In the genomic region with DNA sequence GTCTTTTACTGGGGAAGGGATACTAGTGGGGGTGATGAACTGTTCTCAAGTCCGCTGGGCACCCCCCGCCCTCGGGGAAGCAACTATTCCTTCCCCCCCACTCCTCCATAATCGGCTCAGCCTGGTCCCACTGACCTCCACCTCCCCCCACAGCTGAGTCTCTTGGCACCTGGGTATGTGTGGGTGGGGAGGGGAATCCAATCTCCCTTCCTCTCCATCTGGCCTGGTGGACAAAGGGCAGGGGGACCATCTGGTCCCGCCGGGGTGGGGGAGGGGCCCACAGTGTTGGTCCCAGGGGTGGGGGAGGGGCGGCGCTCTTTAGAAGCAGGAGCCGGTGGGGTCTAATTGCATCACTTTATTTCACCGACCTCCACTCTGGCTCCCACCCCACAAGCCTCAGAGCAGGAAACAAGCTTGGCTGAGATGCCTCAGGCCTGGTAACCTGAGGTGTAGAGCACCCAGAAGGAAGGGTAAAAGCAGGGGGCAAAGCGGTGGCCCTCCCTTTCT, we compare ENCODE assay signal across 8 cellular contexts. TPM values are rescaled to one million over a fixed set of nuclear protein-coding genes. Genes with fewer than 3 reads are reported as not detected.
DNase-seq lines count a peak whose midpoint lies in the region; ATAC-seq, FAIRE-seq and TF ChIP-seq lines count a peak whose summit lies in the region.

No MANE protein-coding gene starts in this region.

- TF ChIP-seq CTCF in CD14-positive monocyte (IDR thresholded peaks at IDR 0.05) = no peak
- TF ChIP-seq CTCF in brain (conservative IDR thresholded peaks at IDR 0.05) = no peak
- TF ChIP-seq CTCF in HepG2 (CRISPR knock-in tag; IDR thresholded peaks at IDR 0.05) = no peak
- no peak for TF ChIP-seq CTCF in type B pancreatic cell (conservative IDR thresholded peaks at IDR 0.05)

- H3K4me3 ChIP-seq in Jurkat, Clone E6-1 (ENCODE audit: low read length) = peak overlapping the region; percentile 57
- H3K4me3 ChIP-seq in HepG2 (replicated peaks in 1 of 3; ENCODE audit: insufficient read depth in 1 of 3, low read depth in 2 of 3, low read length in 3 of 3) = peak overlapping the region; percentile 72 to 87 (median 77)

- FAIRE-seq in HepG2 (lab: Jason Lieb, UNC) = no peak

- peak overlapping the region; percentile 84 for H3K4me2 ChIP-seq in HepG2 (ENCODE audit: low read depth, low read length)

- H3K4me1 Mint-ChIP-seq in CD14-positive monocyte = peaks cover 12% of the 10 kb centered on the region
- H3K4me1 Mint-ChIP-seq in brain = peaks cover 74% of the 10 kb centered on the region
- H3K4me1 Mint-ChIP-seq in type B pancreatic cell (ENCODE audit: unreplicated experiment) = peaks cover 31% of the 10 kb centered on the region

- peaks cover 0 to 17% (median 0%) of the 10 kb centered on the region in 7 donors for H3K9me3 Mint-ChIP-seq in CD14-positive monocyte
- H3K9me3 Mint-ChIP-seq in brain = peaks cover 0 to 2% (median 0%) of the 10 kb centered on the region in 5 experiments
- H3K9me3 Mint-ChIP-seq in type B pancreatic cell = no peaks in the 10 kb centered on the region

- no peak overlapping the region for H2AFZ ChIP-seq in HepG2 (ENCODE audit: low read length)

- H3K27ac ChIP-seq in HepG2 (ENCODE audit: extremely low read length, insufficient read depth, low read length) = peak overlapping the region; percentile 81

- TF ChIP-seq EP300 in HepG2 (IDR thresholded peaks at IDR 0.05; ENCODE audit: low read depth in 2 of 2, low read length in 2 of 2) = no peak
- TF ChIP-seq EP300 in HepG2 (CRISPR knock-in tag; IDR thresholded peaks at IDR 0.05; ENCODE audit: borderline replicate concordance) = no peak

- peaks cover 87% of the 10 kb centered on the region for H3K4me1 ChIP-seq in HepG2 (ENCODE audit: insufficient read depth, low read length)

- TF ChIP-seq RAD21 in HepG2 (CRISPR knock-in tag; IDR thresholded peaks at IDR 0.05) = no peak

- H4K20me1 ChIP-seq in HepG2 (ENCODE audit: insufficient read depth, low read length) = no peaks in the 10 kb centered on the region

- no peaks in the 10 kb centered on the region for H3K9me3 ChIP-seq in HepG2 (ENCODE audit: low read length)

- intact Hi-C loops in CD14-positive monocyte (cut with micrococcal nuclease) = no loop called here
- intact Hi-C loops in HepG2 (cut with micrococcal nuclease; ENCODE audit: unreplicated experiment) = no loop called here

- POLR2A ChIA-PET in HepG2 (lab: Yijun Ruan, JAX) = interaction anchor here (0.8 to 6.8 kb wide), 6 partner anchors 11 to 27 kb away, joined by 3 to 80 read pairs (median 9); a partner anchor contains a TSS

- TF ChIP-seq POLR2A in HepG2 (IDR thresholded peaks at IDR 0.05; ENCODE audit: insufficient read depth in 1 of 2, low read depth in 2 of 2, low read length in 2 of 2) = no peak

- ATAC-seq in HepG2 = peak; percentile 19

- DNase-seq in CD14-positive monocyte (ENCODE audit: low spot score) (no peak), HepG2 (ENCODE audit: low spot score) (peak; percentile 54), type B pancreatic cell (ENCODE audit: extremely low spot score, unreplicated experiment) (no peak), AG20443 (ENCODE audit: low spot score) (no peak), ureter (ENCODE audit: low spot score) (no peak)
- no peak for DNase-seq in Jurkat, Clone E6-1 (ENCODE audit: low read depth, low spot score)
- no peak for DNase-seq in stimulated activated CD4-positive, alpha-beta T cell treated with anti-CD3 and anti-CD28 coated beads, Interleukin-12 subunit alpha, Interleukin-12 subunit beta, amount 100 ng/mL, for 4 hours

- peaks cover 2 to 5% of the 10 kb centered on the region in 2 experiments; a peak in 2 of 5 replicates for H3K36me3 ChIP-seq in HepG2 (replicated peaks in 1 of 2; ENCODE audit: control insufficient read depth in 1 of 2, insufficient read depth in 2 of 2, low read length in 2 of 2)

- no TSS peak for BruUV-seq in HepG2 (replicated peaks; lab: Mats Ljungman, UMichigan)

- in situ Hi-C loops in HepG2 (cut with HindIII; ENCODE audit: extremely low pct_ligation_motif_present, low pct_unique_long_range_greater_than_20kb) = no loop called here

- H3K27me3 Mint-ChIP-seq in CD14-positive monocyte (ENCODE audit: low read depth in 3 of 3) (peaks cover 35 to 55% (median 39%) of the 10 kb centered on the region in 3 donors), brain (peaks cover 8% of the 10 kb centered on the region), type B pancreatic cell (no peaks in the 10 kb centered on the region)

- H3K4me3 Mint-ChIP-seq in CD14-positive monocyte = peak overlapping the region; percentile 82 to 85
- peak overlapping the region; percentile 86 to 87 (median 86) for H3K4me3 Mint-ChIP-seq in brain
- peak overlapping the region; percentile 91 for H3K4me3 Mint-ChIP-seq in type B pancreatic cell

- H3K36me3 Mint-ChIP-seq in CD14-positive monocyte (peaks cover 10 to 12% of the 10 kb centered on the region in 2 donors), brain (no peaks in the 10 kb centered on the region), type B pancreatic cell (peaks cover 4% of the 10 kb centered on the region)

- CTCF ChIA-PET in HepG2 (lab: Yijun Ruan, JAX; ENCODE audit: low intra/inter-chr PET ratio, low total read pairs) = no interaction called here

- peak overlapping the region; percentile 75 for H3K9ac ChIP-seq in HepG2 (ENCODE audit: insufficient read depth, low read depth, low read length)

- H3K79me2 ChIP-seq in HepG2 (ENCODE audit: insufficient read depth, low read length) = peaks cover 7% of the 10 kb centered on the region

- H3K27me3 ChIP-seq in HepG2 (ENCODE audit: control insufficient read depth in 1 of 2, insufficient read depth in 2 of 2, low read length in 2 of 2) = no peaks in the 10 kb centered on the region

- H3K27ac Mint-ChIP-seq in CD14-positive monocyte = peak overlapping the region in 1 of 7 donors; percentile 14
- H3K27ac Mint-ChIP-seq in brain = peak overlapping the region; percentile 79 to 97 (median 87)
- H3K27ac Mint-ChIP-seq in type B pancreatic cell = peak overlapping the region; percentile 90

- whole genome bisulfite sequencing in HepG2 (ENCODE audit: low lambda C conversion rate) = 14% methylated on average over 6 of the region's 11 CpGs

RNA-seq across cellular contexts. Expression of a gene that starts 1.0 kb away (rescaled TPM):
- polyA plus RNA-seq in CD14-positive monocyte (under 1 TPM; 0.09 to 0.22 TPM), brain (ENCODE audit: insufficient read depth, low read depth, low replicate concordance) (151 TPM), HepG2 (2011; rRNA removed) (51.3 and 58.9 TPM in 2 replicates)
- 39.1 TPM for polyA plus RNA-seq in Jurkat, Clone E6-1 (2012; ENCODE audit: insufficient read depth, insufficient read length)
- total RNA-seq in HepG2 (2016; rRNA removed; fragmentation: Illumina TruSeq; extraction: Trizol) (32.5 and 36.8 TPM in 2 replicates), type B pancreatic cell (ENCODE audit: low replicate concordance) (74.8 and 91.9 TPM in 2 replicates), ureter (40.8 TPM)
- 26.7 and 28.9 TPM in 2 replicates for total RNA-seq in HepG2 (2016; cell fraction: cytosol; rRNA removed; fragmentation: Illumina TruSeq; extraction: Trizol; ENCODE audit: low read depth)
- total RNA-seq in HepG2 (2016; cell fraction: insoluble cytoplasmic fraction; rRNA removed; fragmentation: Illumina TruSeq; extraction: Trizol) = 31.0 and 37.9 TPM in 2 replicates
- total RNA-seq in HepG2 (2016; cell fraction: membrane; rRNA removed; fragmentation: Illumina TruSeq; extraction: Trizol) = 44.9 and 54.5 TPM in 2 replicates
- total RNA-seq in HepG2 (2016; cell fraction: nucleus; rRNA removed; fragmentation: Illumina TruSeq; extraction: Trizol) = 17.4 and 21.9 TPM in 2 replicates
- polyA plus RNA-seq in HepG2 (2011; cell fraction: cytosol; rRNA removed) = 33.8 and 49.2 TPM in 2 replicates
- 143 and 178 TPM in 2 replicates for polyA plus RNA-seq in HepG2 (2011; cell fraction: nucleus; rRNA removed)
- 14.2 and 28.3 TPM in 2 replicates for polyA plus RNA-seq in HepG2 (2012)
- polyA plus RNA-seq in HepG2 (2016; cell fraction: cytosol; fragmentation: Illumina TruSeq; extraction: Trizol; ENCODE audit: low read depth) = 36.6 and 43.0 TPM in 2 replicates
- polyA plus RNA-seq in HepG2 (2016; cell fraction: insoluble cytoplasmic fraction; fragmentation: Illumina TruSeq; extraction: Trizol; ENCODE audit: low read depth) = 42.3 and 45.0 TPM in 2 replicates
- 49.2 and 54.4 TPM in 2 replicates for polyA plus RNA-seq in HepG2 (2016; cell fraction: membrane; fragmentation: Illumina TruSeq; extraction: Trizol; ENCODE audit: low read depth)
- polyA plus RNA-seq in HepG2 (2016; cell fraction: nucleus; fragmentation: Illumina TruSeq; extraction: Trizol; ENCODE audit: insufficient read depth, low read depth) = 57.5 and 60.6 TPM in 2 replicates
- 19.8 and 51.2 TPM in 2 replicates for polyA minus RNA-seq in HepG2 (2011; rRNA and poly(A)+ RNA removed; ENCODE audit: low replicate concordance)
- 15.7 and 19.8 TPM in 2 replicates for polyA minus RNA-seq in HepG2 (2011; cell fraction: cytosol; rRNA and poly(A)+ RNA removed)
- 12.0 and 15.7 TPM in 2 replicates for polyA minus RNA-seq in HepG2 (2011; cell fraction: nucleus; rRNA and poly(A)+ RNA removed)

RNA-seq across cellular contexts. Expression of a gene that starts 5.6 kb away (rescaled TPM):
- polyA plus RNA-seq in CD14-positive monocyte = 10 to 100 TPM; 20.3 to 23.4 TPM
- 64.1 TPM for polyA plus RNA-seq in Jurkat, Clone E6-1 (2012; ENCODE audit: insufficient read depth, insufficient read length)
- 39.3 TPM for polyA plus RNA-seq in brain (ENCODE audit: insufficient read depth, low read depth, low replicate concordance)
- 40.4 and 44.4 TPM in 2 replicates for total RNA-seq in HepG2 (2016; rRNA removed; fragmentation: Illumina TruSeq; extraction: Trizol)
- total RNA-seq in HepG2 (2016; cell fraction: cytosol; rRNA removed; fragmentation: Illumina TruSeq; extraction: Trizol; ENCODE audit: low read depth) = 13.6 and 18.3 TPM in 2 replicates
- total RNA-seq in HepG2 (2016; cell fraction: insoluble cytoplasmic fraction; rRNA removed; fragmentation: Illumina TruSeq; extraction: Trizol) = 39.5 and 45.7 TPM in 2 replicates
- 31.7 and 38.5 TPM in 2 replicates for total RNA-seq in HepG2 (2016; cell fraction: membrane; rRNA removed; fragmentation: Illumina TruSeq; extraction: Trizol)
- 23.4 and 24.3 TPM in 2 replicates for total RNA-seq in HepG2 (2016; cell fraction: nucleus; rRNA removed; fragmentation: Illumina TruSeq; extraction: Trizol)
- polyA plus RNA-seq in HepG2 (2011; rRNA removed) = 102 and 108 TPM in 2 replicates
- polyA plus RNA-seq in HepG2 (2011; cell fraction: cytosol; rRNA removed) = 95.9 and 104 TPM in 2 replicates
- 69.4 and 73.2 TPM in 2 replicates for polyA plus RNA-seq in HepG2 (2011; cell fraction: nucleus; rRNA removed)
- polyA plus RNA-seq in HepG2 (2012) = 40.5 and 57.0 TPM in 2 replicates
- 22.6 and 24.5 TPM in 2 replicates for polyA plus RNA-seq in HepG2 (2016; cell fraction: cytosol; fragmentation: Illumina TruSeq; extraction: Trizol; ENCODE audit: low read depth)
- polyA plus RNA-seq in HepG2 (2016; cell fraction: insoluble cytoplasmic fraction; fragmentation: Illumina TruSeq; extraction: Trizol; ENCODE audit: low read depth) = 68.7 and 73.5 TPM in 2 replicates
- 44.0 and 45.5 TPM in 2 replicates for polyA plus RNA-seq in HepG2 (2016; cell fraction: membrane; fragmentation: Illumina TruSeq; extraction: Trizol; ENCODE audit: low read depth)
- polyA plus RNA-seq in HepG2 (2016; cell fraction: nucleus; fragmentation: Illumina TruSeq; extraction: Trizol; ENCODE audit: insufficient read depth, low read depth) = 59.0 and 60.0 TPM in 2 replicates
- 111 and 118 TPM in 2 replicates for polyA minus RNA-seq in HepG2 (2011; rRNA and poly(A)+ RNA removed; ENCODE audit: low replicate concordance)
- polyA minus RNA-seq in HepG2 (2011; cell fraction: cytosol; rRNA and poly(A)+ RNA removed) = 32.2 and 37.7 TPM in 2 replicates
- 17.9 and 25.7 TPM in 2 replicates for polyA minus RNA-seq in HepG2 (2011; cell fraction: nucleus; rRNA and poly(A)+ RNA removed)
- 22.1 and 27.2 TPM in 2 replicates for total RNA-seq in type B pancreatic cell (ENCODE audit: low replicate concordance)
- 55.3 TPM for total RNA-seq in ureter

RNA-seq across cellular contexts. Expression of a gene that starts 6.6 kb away (rescaled TPM):
- 10 to 100 TPM; 11.7 to 13.2 TPM for polyA plus RNA-seq in CD14-positive monocyte
- polyA plus RNA-seq in Jurkat, Clone E6-1 (2012; ENCODE audit: insufficient read depth, insufficient read length) = 20.5 TPM
- polyA plus RNA-seq in brain (ENCODE audit: insufficient read depth, low read depth, low replicate concordance) = 70.3 TPM
- 12.3 and 29.5 TPM in 2 replicates for total RNA-seq in HepG2 (2016; rRNA removed; fragmentation: Illumina TruSeq; extraction: Trizol)
- total RNA-seq in HepG2 (2016; cell fraction: cytosol; rRNA removed; fragmentation: Illumina TruSeq; extraction: Trizol; ENCODE audit: low read depth) = 29.8 and 42.0 TPM in 2 replicates
- 13.9 and 25.2 TPM in 2 replicates for total RNA-seq in HepG2 (2016; cell fraction: insoluble cytoplasmic fraction; rRNA removed; fragmentation: Illumina TruSeq; extraction: Trizol)
- 28.5 and 40.2 TPM in 2 replicates for total RNA-seq in HepG2 (2016; cell fraction: membrane; rRNA removed; fragmentation: Illumina TruSeq; extraction: Trizol)
- 14.6 and 20.6 TPM in 2 replicates for total RNA-seq in HepG2 (2016; cell fraction: nucleus; rRNA removed; fragmentation: Illumina TruSeq; extraction: Trizol)
- polyA plus RNA-seq in HepG2 (2011; rRNA removed) = 46.9 and 53.9 TPM in 2 replicates
- polyA plus RNA-seq in HepG2 (2011; cell fraction: cytosol; rRNA removed) = 62.7 and 81.3 TPM in 2 replicates
- 21.1 and 27.5 TPM in 2 replicates for polyA plus RNA-seq in HepG2 (2011; cell fraction: nucleus; rRNA removed)
- polyA plus RNA-seq in HepG2 (2012) = 15.4 and 26.5 TPM in 2 replicates
- 43.5 and 57.3 TPM in 2 replicates for polyA plus RNA-seq in HepG2 (2016; cell fraction: cytosol; fragmentation: Illumina TruSeq; extraction: Trizol; ENCODE audit: low read depth)
- 16.4 and 20.9 TPM in 2 replicates for polyA plus RNA-seq in HepG2 (2016; cell fraction: insoluble cytoplasmic fraction; fragmentation: Illumina TruSeq; extraction: Trizol; ENCODE audit: low read depth)
- 38.0 and 46.5 TPM in 2 replicates for polyA plus RNA-seq in HepG2 (2016; cell fraction: membrane; fragmentation: Illumina TruSeq; extraction: Trizol; ENCODE audit: low read depth)
- 40.2 and 40.9 TPM in 2 replicates for polyA plus RNA-seq in HepG2 (2016; cell fraction: nucleus; fragmentation: Illumina TruSeq; extraction: Trizol; ENCODE audit: insufficient read depth, low read depth)
- polyA minus RNA-seq in HepG2 (2011; rRNA and poly(A)+ RNA removed; ENCODE audit: low replicate concordance) = 36.2 and 41.1 TPM in 2 replicates
- 12.3 and 12.7 TPM in 2 replicates for polyA minus RNA-seq in HepG2 (2011; cell fraction: cytosol; rRNA and poly(A)+ RNA removed)
- 2.2 and 3.2 TPM in 2 replicates for polyA minus RNA-seq in HepG2 (2011; cell fraction: nucleus; rRNA and poly(A)+ RNA removed)
- 12.2 and 16.6 TPM in 2 replicates for total RNA-seq in type B pancreatic cell (ENCODE audit: low replicate concordance)
- 19.4 TPM for total RNA-seq in ureter

RNA-seq across cellular contexts. Expression of a gene that starts 13.0 kb away (rescaled TPM):
- polyA plus RNA-seq in CD14-positive monocyte (not detected), brain (ENCODE audit: insufficient read depth, low read depth, low replicate concordance) (8.9 TPM), HepG2 (2011; rRNA removed) (not detected in 2 replicates)
- polyA plus RNA-seq in Jurkat, Clone E6-1 (2012; ENCODE audit: insufficient read depth, insufficient read length) = not detected
- total RNA-seq in HepG2 (2016; rRNA removed; fragmentation: Illumina TruSeq; extraction: Trizol) (not detected in 2 replicates), type B pancreatic cell (ENCODE audit: low replicate concordance) (0.17 TPM in 1 of 2 replicates, not detected in the other), ureter (0.57 TPM)
- not detected in 2 replicates for total RNA-seq in HepG2 (2016; cell fraction: cytosol; rRNA removed; fragmentation: Illumina TruSeq; extraction: Trizol; ENCODE audit: low read depth)
- total RNA-seq in HepG2 (2016; cell fraction: insoluble cytoplasmic fraction; rRNA removed; fragmentation: Illumina TruSeq; extraction: Trizol) = not detected in 2 replicates
- not detected in 2 replicates for total RNA-seq in HepG2 (2016; cell fraction: membrane; rRNA removed; fragmentation: Illumina TruSeq; extraction: Trizol)
- not detected in 2 replicates for total RNA-seq in HepG2 (2016; cell fraction: nucleus; rRNA removed; fragmentation: Illumina TruSeq; extraction: Trizol)
- not detected in 2 replicates for polyA plus RNA-seq in HepG2 (2011; cell fraction: cytosol; rRNA removed)
- polyA plus RNA-seq in HepG2 (2011; cell fraction: nucleus; rRNA removed) = 0.17 and 0.24 TPM in 2 replicates
- 0.09 TPM in 1 of 2 replicates, not detected in the other for polyA plus RNA-seq in HepG2 (2012)
- polyA plus RNA-seq in HepG2 (2016; cell fraction: cytosol; fragmentation: Illumina TruSeq; extraction: Trizol; ENCODE audit: low read depth) = not detected in 2 replicates
- not detected in 2 replicates for polyA plus RNA-seq in HepG2 (2016; cell fraction: insoluble cytoplasmic fraction; fragmentation: Illumina TruSeq; extraction: Trizol; ENCODE audit: low read depth)
- polyA plus RNA-seq in HepG2 (2016; cell fraction: membrane; fragmentation: Illumina TruSeq; extraction: Trizol; ENCODE audit: low read depth) = not detected in 2 replicates
- polyA plus RNA-seq in HepG2 (2016; cell fraction: nucleus; fragmentation: Illumina TruSeq; extraction: Trizol; ENCODE audit: insufficient read depth, low read depth) = not detected in 2 replicates
- polyA minus RNA-seq in HepG2 (2011; rRNA and poly(A)+ RNA removed; ENCODE audit: low replicate concordance) = 0.14 TPM in 1 of 2 replicates, not detected in the other
- not detected in 2 replicates for polyA minus RNA-seq in HepG2 (2011; cell fraction: cytosol; rRNA and poly(A)+ RNA removed)
- polyA minus RNA-seq in HepG2 (2011; cell fraction: nucleus; rRNA and poly(A)+ RNA removed) = 0.25 TPM in 1 of 2 replicates, not detected in the other

RNA-seq across cellular contexts. Expression of a gene that starts 15.1 kb away (rescaled TPM):
- 10 to 100 TPM; 14.5 to 18.0 TPM for polyA plus RNA-seq in CD14-positive monocyte
- 51.1 TPM for polyA plus RNA-seq in Jurkat, Clone E6-1 (2012; ENCODE audit: insufficient read depth, insufficient read length)
- 11.5 TPM for polyA plus RNA-seq in brain (ENCODE audit: insufficient read depth, low read depth, low replicate concordance)
- total RNA-seq in HepG2 (2016; rRNA removed; fragmentation: Illumina TruSeq; extraction: Trizol) = 112 and 113 TPM in 2 replicates
- 24.7 and 29.0 TPM in 2 replicates for total RNA-seq in HepG2 (2016; cell fraction: cytosol; rRNA removed; fragmentation: Illumina TruSeq; extraction: Trizol; ENCODE audit: low read depth)
- total RNA-seq in HepG2 (2016; cell fraction: insoluble cytoplasmic fraction; rRNA removed; fragmentation: Illumina TruSeq; extraction: Trizol) = 100 and 107 TPM in 2 replicates
- 29.7 and 29.8 TPM in 2 replicates for total RNA-seq in HepG2 (2016; cell fraction: membrane; rRNA removed; fragmentation: Illumina TruSeq; extraction: Trizol)
- total RNA-seq in HepG2 (2016; cell fraction: nucleus; rRNA removed; fragmentation: Illumina TruSeq; extraction: Trizol) = 46.2 and 55.9 TPM in 2 replicates
- 162 and 166 TPM in 2 replicates for polyA plus RNA-seq in HepG2 (2011; rRNA removed)
- 122 and 222 TPM in 2 replicates for polyA plus RNA-seq in HepG2 (2011; cell fraction: cytosol; rRNA removed)
- 380 and 387 TPM in 2 replicates for polyA plus RNA-seq in HepG2 (2011; cell fraction: nucleus; rRNA removed)
- polyA plus RNA-seq in HepG2 (2012) = 89.1 and 116 TPM in 2 replicates
- polyA plus RNA-seq in HepG2 (2016; cell fraction: cytosol; fragmentation: Illumina TruSeq; extraction: Trizol; ENCODE audit: low read depth) = 18.6 and 25.0 TPM in 2 replicates
- polyA plus RNA-seq in HepG2 (2016; cell fraction: insoluble cytoplasmic fraction; fragmentation: Illumina TruSeq; extraction: Trizol; ENCODE audit: low read depth) = 101 and 119 TPM in 2 replicates
- 26.8 and 28.5 TPM in 2 replicates for polyA plus RNA-seq in HepG2 (2016; cell fraction: membrane; fragmentation: Illumina TruSeq; extraction: Trizol; ENCODE audit: low read depth)
- polyA plus RNA-seq in HepG2 (2016; cell fraction: nucleus; fragmentation: Illumina TruSeq; extraction: Trizol; ENCODE audit: insufficient read depth, low read depth) = 112 and 117 TPM in 2 replicates
- polyA minus RNA-seq in HepG2 (2011; rRNA and poly(A)+ RNA removed; ENCODE audit: low replicate concordance) = 110 and 460 TPM in 2 replicates
- polyA minus RNA-seq in HepG2 (2011; cell fraction: cytosol; rRNA and poly(A)+ RNA removed) = 133 and 142 TPM in 2 replicates
- polyA minus RNA-seq in HepG2 (2011; cell fraction: nucleus; rRNA and poly(A)+ RNA removed) = 75.1 and 77.0 TPM in 2 replicates
- total RNA-seq in type B pancreatic cell (ENCODE audit: low replicate concordance) = 54.2 and 55.9 TPM in 2 replicates
- total RNA-seq in ureter = 72.8 TPM
